Comparison of ENCODE assay signal across 20 cellular contexts in the genomic region with DNA sequence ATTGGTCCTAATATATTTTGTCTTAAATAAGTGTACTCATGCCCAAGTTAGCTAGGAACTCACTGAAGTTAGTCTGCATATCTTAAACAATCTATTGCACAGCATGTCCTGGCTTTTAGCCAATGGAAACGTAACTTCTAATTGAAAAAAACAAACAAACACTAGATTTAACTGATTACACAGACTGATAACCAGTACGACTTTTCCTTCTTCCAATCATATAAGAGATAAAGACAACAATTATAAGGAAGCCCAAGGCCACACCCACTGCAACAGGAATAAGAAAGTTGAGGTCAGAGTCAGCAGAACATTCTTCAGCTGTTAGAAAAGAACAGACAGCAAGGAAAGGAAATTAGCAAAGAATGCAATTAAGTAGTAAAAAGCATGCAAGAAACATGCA. TPM values are rescaled to one million over a fixed set of nuclear protein-coding genes. Genes with fewer than 3 reads are reported as not detected.
DNase-seq lines count a peak whose midpoint lies in the region; ATAC-seq and TF ChIP-seq lines count a peak whose summit lies in the region.
"Had no signal": no experiment of that assay in that cellular context is flagged by ENCODE, and none has a peak within 500 bp of the region (broad histone marks: within the 10 kb centered on the region; RNA-seq: fewer than 3 reads in every experiment).

No MANE protein-coding gene starts in this region.

- CTCF ChIA-PET in SK-N-SH (lab: Yijun Ruan, JAX) = interaction anchor here (1.3 kb wide), 1 partner anchor 24 kb away, joined by 4 read pairs; no protein-coding TSS in a partner anchor

- H3K36me3 ChIP-seq in SK-N-SH (replicated peaks in 1 of 2; ENCODE audit: control insufficient read depth in 1 of 2, insufficient read depth in 2 of 2, low read length in 1 of 2) = peaks cover 0 to 14% of the 10 kb centered on the region in 2 experiments
- no peaks in the 10 kb centered on the region for H3K36me3 ChIP-seq in adipocyte (ENCODE audit: control insufficient read depth, insufficient read depth, low read length, severe bottlenecking)
- no peaks in the 10 kb centered on the region for H3K36me3 ChIP-seq in prostate gland
- H3K36me3 ChIP-seq in uterus = no peaks in the 10 kb centered on the region
- H3K36me3 ChIP-seq: sigmoid colon, stomach had no signal

- no peak for TF ChIP-seq EP300 in SK-N-SH (IDR thresholded peaks at IDR 0.05; ENCODE audit: borderline replicate concordance in 1 of 2, low read depth in 1 of 2, low read length in 1 of 2)

- H3K4me1 ChIP-seq in SK-N-SH (ENCODE audit: control insufficient read depth in 1 of 2, insufficient read depth in 2 of 2, low read depth in 1 of 2, low read length in 1 of 2) (peaks cover 0 to 18% of the 10 kb centered on the region in 2 experiments; a peak in 3 of 4 replicates), adipocyte (ENCODE audit: control insufficient read depth, insufficient read depth, low read length) (peaks cover 3% of the 10 kb centered on the region), prostate gland (replicated peaks) (no peaks in the 10 kb centered on the region), uterus (no peaks in the 10 kb centered on the region)
- H3K4me1 ChIP-seq: sigmoid colon had no signal

- H3K27ac ChIP-seq in SK-N-SH (ENCODE audit: low read depth in 2 of 2, low read length in 1 of 2) = no peak overlapping the region
- H3K27ac ChIP-seq in prostate gland = no peak overlapping the region
- H3K27ac ChIP-seq in uterus = no peak overlapping the region
- H3K27ac ChIP-seq: sigmoid colon, SK-N-MC, stomach had no signal

- H4K20me1 ChIP-seq in SK-N-SH (ENCODE audit: insufficient read depth) = no peaks in the 10 kb centered on the region

- H3F3A ChIP-seq in SK-N-SH (replicated peaks; ENCODE audit: insufficient read depth) = no peaks in the 10 kb centered on the region

- TF ChIP-seq CTCF in SK-N-SH (IDR thresholded peaks at IDR 0.05) (no peak), fibroblast of mammary gland (conservative IDR thresholded peaks at IDR 0.05; ENCODE audit: control insufficient read depth, insufficient read depth, low read depth, low read length) (no peak), prostate gland (IDR thresholded peaks at IDR 0.05) (no peak), uterus (IDR thresholded peaks at IDR 0.05) (no peak)

- no peak overlapping the region for H3K9ac ChIP-seq in SK-N-SH
- H3K9ac ChIP-seq in adipocyte (ENCODE audit: low read length) = no peak overlapping the region

- no peaks in the 10 kb centered on the region for H3K9me3 ChIP-seq in SK-N-SH
- no peaks in the 10 kb centered on the region for H3K9me3 ChIP-seq in adipocyte (ENCODE audit: control insufficient read depth, low read length)
- H3K9me3 ChIP-seq in prostate gland = no peaks in the 10 kb centered on the region
- H3K9me3 ChIP-seq in uterus = no peaks in the 10 kb centered on the region
- H3K9me3 ChIP-seq: sigmoid colon, stomach had no signal

- TF ChIP-seq RAD21 in SK-N-SH (IDR thresholded peaks at IDR 0.05; ENCODE audit: low read length) = no peak

- H3K9me2 ChIP-seq in SK-N-SH = no peaks in the 10 kb centered on the region

- H3K27ac Mint-ChIP-seq in activated naive CD8-positive, alpha-beta T cell treated with anti-CD3 and anti-CD28 coated beads, Interleukin-2, amount 50 U/mL, for 24 hours = no peak overlapping the region
- H3K27ac Mint-ChIP-seq: activated naive CD4-positive, alpha-beta T cell treated with anti-CD3 and anti-CD28 coated beads, Interleukin-2, amount 50 U/mL, for 24 hours had no signal

- H3K27me3 ChIP-seq in SK-N-SH (ENCODE audit: insufficient read depth) = no peaks in the 10 kb centered on the region
- H3K27me3 ChIP-seq in adipocyte (replicated peaks; ENCODE audit: control insufficient read depth, insufficient read depth, low read length) = no peaks in the 10 kb centered on the region
- H3K27me3 ChIP-seq in prostate gland (replicated peaks; ENCODE audit: insufficient read depth) = no peaks in the 10 kb centered on the region
- H3K27me3 ChIP-seq in uterus = no peaks in the 10 kb centered on the region
- H3K27me3 ChIP-seq: sigmoid colon, stomach had no signal

- H3K36me3 Mint-ChIP-seq in activated naive CD8-positive, alpha-beta T cell treated with anti-CD3 and anti-CD28 coated beads, Interleukin-2, amount 50 U/mL, for 24 hours (ENCODE audit: low read depth) = no peaks in the 10 kb centered on the region

- no peak overlapping the region for H2AFZ ChIP-seq in SK-N-SH (ENCODE audit: low read depth)

- DNase-seq in SK-N-SH = no peak
- DNase-seq in adipocyte (ENCODE audit: low read depth) = peak; percentile 42
- peak; percentile 6 for DNase-seq in fibroblast of mammary gland (ENCODE audit: low read depth)
- peak; percentile 4 for DNase-seq in prostate gland (ENCODE audit: low spot score)
- no peak for DNase-seq in activated naive CD8-positive, alpha-beta T cell treated with anti-CD3 and anti-CD28 coated beads, Interleukin-2, amount 50 U/mL, for 24 hours
- no peak for DNase-seq in activated T-cell treated with anti-CD3 and anti-CD28 coated beads, Interleukin-2, amount 50 U/mL, for 48 hours
- no peak for DNase-seq in uterus
- DNase-seq: ACHN; activated CD4-positive, alpha-beta T cell treated with anti-CD3 and anti-CD28 coated beads, Interleukin-2, amount 50 U/mL, for 1 hour; NCI-H526; occipital lobe; sigmoid colon; stimulated activated CD4-positive, alpha-beta T cell treated with anti-CD3 and anti-CD28 coated beads, Interleukin-2, amount 100 ng/mL, for 24 hours; stomach had no signal

- WGBS in SK-N-SH (ENCODE audit: low lambda C conversion rate) = 25% methylated on average over 2 of the region's 2 CpGs
- WGBS in prostate gland = 5% methylated on average over 2 of the region's 2 CpGs

- no peaks in the 10 kb centered on the region for H3K27me3 Mint-ChIP-seq in activated naive CD8-positive, alpha-beta T cell treated with anti-CD3 and anti-CD28 coated beads, Interleukin-2, amount 50 U/mL, for 24 hours
- H3K27me3 Mint-ChIP-seq: activated naive CD4-positive, alpha-beta T cell treated with anti-CD3 and anti-CD28 coated beads, Interleukin-2, amount 50 U/mL, for 24 hours had no signal

- no peak overlapping the region for H3K4me3 Mint-ChIP-seq in activated naive CD8-positive, alpha-beta T cell treated with anti-CD3 and anti-CD28 coated beads, Interleukin-2, amount 50 U/mL, for 24 hours
- H3K4me3 Mint-ChIP-seq: activated naive CD4-positive, alpha-beta T cell treated with anti-CD3 and anti-CD28 coated beads, Interleukin-2, amount 50 U/mL, for 24 hours; CD14-positive monocyte had no signal

- H3K4me1 Mint-ChIP-seq in activated naive CD8-positive, alpha-beta T cell treated with anti-CD3 and anti-CD28 coated beads, Interleukin-2, amount 50 U/mL, for 24 hours = peaks cover 6% of the 10 kb centered on the region

- intact Hi-C loops in prostate gland (cut with DNase I) = no loop called here
- intact Hi-C loops in uterus (cut with DNase I; ENCODE audit: low total_unique reads) = no loop called here

- TF ChIP-seq POLR2A in prostate gland (IDR thresholded peaks at IDR 0.05) (no peak), uterus (IDR thresholded peaks at IDR 0.05) (no peak)

- H3K4me3 ChIP-seq in SK-N-SH (ENCODE audit: low read depth in 2 of 2, low read length in 1 of 2) (no peak overlapping the region), adipocyte (ENCODE audit: low read length) (no peak overlapping the region), fibroblast of mammary gland (ENCODE audit: control insufficient read depth, low read depth, low read length) (no peak overlapping the region), prostate gland (no peak overlapping the region), uterus (no peak overlapping the region)
- H3K4me3 ChIP-seq: sigmoid colon, SK-N-MC, stomach had no signal

- 0 out of 2 replicates have a peak overlapping the region, but pooled peaks have one; percentile 2 for H3K4me2 ChIP-seq in SK-N-SH

- ATAC-seq in SK-N-SH treated with all-trans-retinoic acid at 6 μM for 48 hours = no peak
- ATAC-seq in activated naive CD8-positive, alpha-beta T cell treated with anti-CD3 and anti-CD28 coated beads, Interleukin-2, amount 50 U/mL, for 24 hours = no peak
- ATAC-seq: left lobe of liver, Panc1 had no signal

- H3K79me2 ChIP-seq in SK-N-SH (ENCODE audit: insufficient read depth) = no peaks in the 10 kb centered on the region

- POLR2A ChIA-PET in SK-N-SH (lab: Yijun Ruan, JAX) = no interaction called here

- no peaks in the 10 kb centered on the region for H3K9me3 Mint-ChIP-seq in activated naive CD8-positive, alpha-beta T cell treated with anti-CD3 and anti-CD28 coated beads, Interleukin-2, amount 50 U/mL, for 24 hours
- H3K9me3 Mint-ChIP-seq: activated naive CD4-positive, alpha-beta T cell treated with anti-CD3 and anti-CD28 coated beads, Interleukin-2, amount 50 U/mL, for 24 hours; CD14-positive monocyte had no signal

TF ChIP-seq in SK-N-SH, 30 proteins besides CTCF, POLR2A, EP300 and RAD21 (continues in another document):
- TF ChIP-seq SMC3 (IDR thresholded peaks at IDR 0.05; ENCODE audit: low read depth, low read length) (no peak), MAX (IDR thresholded peaks at IDR 0.05; ENCODE audit: low read depth) (no peak), SIN3A (IDR thresholded peaks at IDR 0.05; ENCODE audit: borderline replicate concordance, low read depth, low read length) (no peak)

TF ChIP-seq in SK-N-SH treated with all-trans-retinoic acid at 6 μM for 48 hours, 23 proteins besides CTCF, POLR2A, EP300 and RAD21 (continues in another document):
- no peak for TF ChIP-seq ESRRG (CRISPR knock-in tag; IDR thresholded peaks at IDR 0.05)
- no peak for TF ChIP-seq ZFP30 (CRISPR knock-in tag; IDR thresholded peaks at IDR 0.05)
- no peak for TF ChIP-seq TOX (CRISPR knock-in tag; IDR thresholded peaks at IDR 0.05; ENCODE audit: borderline replicate concordance)
- TF ChIP-seq, protein P1, sequence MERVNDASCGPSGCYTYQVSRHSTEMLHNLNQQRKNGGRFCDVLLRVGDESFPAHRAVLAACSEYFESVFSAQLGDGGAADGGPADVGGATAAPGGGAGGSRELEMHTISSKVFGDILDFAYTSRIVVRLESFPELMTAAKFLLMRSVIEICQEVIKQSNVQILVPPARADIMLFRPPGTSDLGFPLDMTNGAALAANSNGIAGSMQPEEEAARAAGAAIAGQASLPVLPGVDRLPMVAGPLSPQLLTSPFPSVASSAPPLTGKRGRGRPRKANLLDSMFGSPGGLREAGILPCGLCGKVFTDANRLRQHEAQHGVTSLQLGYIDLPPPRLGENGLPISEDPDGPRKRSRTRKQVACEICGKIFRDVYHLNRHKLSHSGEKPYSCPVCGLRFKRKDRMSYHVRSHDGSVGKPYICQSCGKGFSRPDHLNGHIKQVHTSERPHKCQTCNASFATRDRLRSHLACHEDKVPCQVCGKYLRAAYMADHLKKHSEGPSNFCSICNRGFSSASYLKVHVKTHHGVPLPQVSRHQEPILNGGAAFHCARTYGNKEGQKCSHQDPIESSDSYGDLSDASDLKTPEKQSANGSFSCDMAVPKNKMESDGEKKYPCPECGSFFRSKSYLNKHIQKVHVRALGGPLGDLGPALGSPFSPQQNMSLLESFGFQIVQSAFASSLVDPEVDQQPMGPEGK (CRISPR knock-in tag; IDR thresholded peaks at IDR 0.05; ENCODE audit: borderline replicate concordance) = no peak

RNA-seq across cellular contexts. Expression of gene LAMP2, which starts 40.8 kb away (rescaled TPM):
- 108 and 141 TPM in 2 replicates for polyA plus RNA-seq in SK-N-SH (2012; rRNA removed)
- polyA plus RNA-seq in SK-N-SH (2012; cell fraction: cytosol; rRNA removed) = 132 and 140 TPM in 2 replicates
- 43.3 and 103 TPM in 2 replicates for polyA plus RNA-seq in SK-N-SH (2012; cell fraction: nucleus; rRNA removed)
- total RNA-seq in prostate gland = 100 to 1,000 TPM; 156 to 269 TPM
- 100 to 1,000 TPM in 1 of 4 donors, 10 to 100 TPM in 3; 44.4 to 155 (median 81.8) TPM for total RNA-seq in uterus

Comparison
In these comparisons a context has a peak if more than half of its experiments do, and no peak if none do; other contexts are left out.
1. DNase-seq: peak in adipocyte (single experiment), fibroblast of mammary gland (single experiment) and prostate gland (single experiment); none in SK-N-SH (single experiment), activated naive CD8-positive, alpha-beta T cell treated with anti-CD3 and anti-CD28 coated beads, Interleukin-2, amount 50 U/mL, for 24 hours (single experiment), activated T-cell treated with anti-CD3 and anti-CD28 coated beads, Interleukin-2, amount 50 U/mL, for 48 hours (0 of 2) and uterus (0 of 2).